11 cellular contexts compared by ENCODE assay signal in genomic region chr3:149342413-149343340, GRCh38. TPM values are rescaled to one million over a fixed set of nuclear protein-coding genes. Genes with fewer than 3 reads are reported as not detected.
DNase-seq lines count a peak whose midpoint lies in the region; ATAC-seq and TF ChIP-seq lines count a peak whose summit lies in the region.
"Had no signal": no experiment of that assay in that cellular context is flagged by ENCODE, and none has a peak within 500 bp of the region (broad histone marks: within the 10 kb centered on the region; RNA-seq: fewer than 3 reads in every experiment).

No MANE protein-coding gene starts in this region.

- H3K4me3 ChIP-seq in kidney epithelial cell (ENCODE audit: low read depth, low read length) = no peak overlapping the region
- H3K4me3 ChIP-seq: adrenal gland, gastrocnemius medialis had no signal

- DNase-seq in AML-193 (lab: John Stamatoyannopoulos, UW) (peak; percentile 87 to 89), HT1080 (ENCODE audit: low read depth) (peak; percentile 91), UCSD-AML1 (lab: John Stamatoyannopoulos, UW; ENCODE audit: unreplicated experiment) (peak; percentile 21), kidney epithelial cell (ENCODE audit: low read depth) (peak; percentile 54), NCI-H774 (lab: John Stamatoyannopoulos, UW) (no peak)
- DNase-seq: activated CD4-positive, alpha-beta T cell treated with anti-CD3 and anti-CD28 coated beads, Interleukin-2, amount 10 ng/mL, durations not matched to agents 24 days and 14 days; adrenal gland; gastrocnemius medialis had no signal

- H3K36me3 ChIP-seq in kidney epithelial cell (ENCODE audit: control insufficient read depth, insufficient read depth, low read length) = no peaks in the 10 kb centered on the region
- H3K36me3 ChIP-seq: adrenal gland, gastrocnemius medialis had no signal

- TF ChIP-seq CTCF in kidney epithelial cell (IDR thresholded peaks at IDR 0.05; ENCODE audit: insufficient read depth, low read length, poor library complexity, severe bottlenecking) = no peak

- no peaks in the 10 kb centered on the region for H3K27me3 ChIP-seq in kidney epithelial cell (ENCODE audit: control insufficient read depth, insufficient read depth, low read length)
- H3K27me3 ChIP-seq: adrenal gland, gastrocnemius medialis had no signal

- ATAC-seq in HG03469 (IDR thresholded peaks at IDR 0.05; ENCODE audit: unreplicated experiment) = no peak
- no peak for ATAC-seq in HG02938 (IDR thresholded peaks at IDR 0.05; ENCODE audit: unreplicated experiment)
- no peak for ATAC-seq in HG03354 (IDR thresholded peaks at IDR 0.05; ENCODE audit: poor library complexity, severe bottlenecking, unreplicated experiment)
- ATAC-seq: gastrocnemius medialis had no signal

RNA-seq across cellular contexts. Expression of gene TM4SF18, which starts 9.2 kb away (rescaled TPM):
- total RNA-seq in HT1080 (2014; rRNA removed; shearing (Covaris generic)) = 0.03 TPM in 1 of 2 replicates, not detected in the other
- polyA plus RNA-seq in HT1080 (2015; cell fraction: cytosol; rRNA removed) = 0.02 and 0.03 TPM in 2 replicates
- polyA plus RNA-seq in HT1080 (2015; cell fraction: nucleus; rRNA removed) = not detected in 2 replicates
- 0.21 TPM in 1 of 2 replicates, not detected in the other for total RNA-seq in kidney epithelial cell
- total RNA-seq: activated CD4-positive, alpha-beta T cell treated with anti-CD3 and anti-CD28 coated beads, Interleukin-2, amount 10 ng/mL, durations not matched to agents 24 days and 14 days had no signal

RNA-seq across cellular contexts. Expression of gene TM4SF1, which starts 34.8 kb away (rescaled TPM):
- total RNA-seq in HT1080 (2014; rRNA removed; shearing (Covaris generic)) = 508 and 543 TPM in 2 replicates
- 789 and 826 TPM in 2 replicates for polyA plus RNA-seq in HT1080 (2015; cell fraction: cytosol; rRNA removed)
- 636 and 639 TPM in 2 replicates for polyA plus RNA-seq in HT1080 (2015; cell fraction: nucleus; rRNA removed)
- 43.0 and 43.2 TPM in 2 replicates for total RNA-seq in kidney epithelial cell

Comparison
In these comparisons a context has a peak if more than half of its experiments do, and no peak if none do; other contexts are left out.
1. RNA of gene TM4SF1, which starts 34.8 kb away (total RNA-seq): 508 to 543 TPM in HT1080; 43.0 to 43.2 TPM in kidney epithelial cell; every median in the first group is over 10 times any median in the second.